Comparison of ENCODE assay signal across 33 cellular contexts in the genomic region with DNA sequence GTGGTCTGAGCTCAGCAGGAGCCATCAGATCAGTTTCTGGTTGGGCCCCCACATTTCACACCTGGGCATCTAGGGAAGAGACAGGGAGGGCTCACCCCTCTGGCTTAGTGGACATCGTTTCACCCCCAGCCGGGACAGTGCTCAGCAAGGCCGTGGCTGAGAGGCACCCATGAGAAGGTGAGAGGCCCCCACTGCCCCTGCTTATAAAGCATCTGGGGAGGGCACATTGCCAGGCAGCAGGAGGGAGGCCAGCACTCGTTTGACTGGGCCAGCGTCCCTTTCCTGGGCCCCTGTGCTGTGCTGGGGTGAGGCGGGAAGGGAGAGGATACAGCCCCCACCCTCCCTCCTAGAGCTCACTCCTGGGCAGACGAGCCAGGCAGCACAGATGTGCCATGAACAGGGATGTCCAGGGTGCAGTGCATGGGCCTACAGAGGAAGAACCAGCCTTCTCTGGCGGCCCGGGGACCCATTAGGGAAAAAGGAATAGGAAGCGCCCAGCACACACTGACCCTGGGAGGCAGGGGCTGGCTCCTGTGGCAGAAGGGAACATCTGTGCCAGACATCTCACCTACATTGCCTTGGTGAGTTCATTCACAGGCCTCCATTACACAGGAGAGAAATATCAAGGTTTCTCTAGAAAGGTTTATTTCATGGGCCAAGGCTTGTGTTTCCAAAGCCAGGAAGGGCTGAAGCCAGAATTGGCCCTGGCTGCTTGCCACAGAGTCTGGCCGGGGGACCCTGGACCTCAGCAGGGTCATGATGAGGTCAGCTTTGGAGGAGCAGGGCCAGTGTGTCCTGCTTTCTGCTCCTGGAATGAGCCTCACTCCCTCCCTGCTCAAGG. TPM values are rescaled to one million over a fixed set of nuclear protein-coding genes. Genes with fewer than 3 reads are reported as not detected.
DNase-seq lines count a peak whose midpoint lies in the region; ATAC-seq and TF ChIP-seq lines count a peak whose summit lies in the region.
"Had no signal": no experiment of that assay in that cellular context is flagged by ENCODE, and none has a peak within 500 bp of the region (broad histone marks: within the 10 kb centered on the region; RNA-seq: fewer than 3 reads in every experiment).

No MANE protein-coding gene starts in this region.

- intact Hi-C loops in Right ventricle myocardium inferior (cut with DNase I) = no loop called here
- intact Hi-C loops in left ventricle myocardium superior (cut with micrococcal nuclease) = no loop called here
- intact Hi-C loops in ovary (cut with DNase I) = no loop called here
- intact Hi-C loops in left lung (cut with DNase I) = no loop called here

- peak; percentile 38 for ATAC-seq in Right ventricle myocardium inferior
- peak; percentile 55 for ATAC-seq in left ventricle myocardium superior
- no peak for ATAC-seq in GM19023 (IDR thresholded peaks at IDR 0.05; ENCODE audit: unreplicated experiment)
- no peak for ATAC-seq in left lung
- ATAC-seq: stimulated activated memory B cell treated with anti-CD40 and anti-IgM and Interleukin-4, amounts not matched to agents 10 μg/mL and 1 μg/mL and 100 μg/mL, for 72 hours had no signal

- no peaks in the 10 kb centered on the region for H3K9me3 Mint-ChIP-seq in T-helper 2 cell treated with Interferon-gamma antibody and Interleukin-4, amounts not matched to agents 5 μg/mL and 100 μg/mL, for 36 hours
- H3K9me3 Mint-ChIP-seq: brain; CD4-positive, alpha-beta memory T cell; neural progenitor cell; stimulated activated memory B cell treated with anti-CD40 and anti-IgM and Interleukin-4, amounts not matched to agents 10 μg/mL and 1 μg/mL and 100 μg/mL, for 72 hours had no signal

- no peak for TF ChIP-seq POLR2A in ovary (IDR thresholded peaks at IDR 0.05)

- H3K27ac ChIP-seq in right atrium auricular region (peak overlapping the region in 1 of 2 donors; percentile 26), ovary (peak overlapping the region in 1 of 2 donors; percentile 7), left lung (no peak overlapping the region)
- H3K27ac ChIP-seq: neural progenitor cell, uterus had no signal

- peaks cover 0 to 22% of the 10 kb centered on the region in 2 donors for H3K4me1 ChIP-seq in right atrium auricular region
- H3K4me1 ChIP-seq in ovary (ENCODE audit: insufficient read depth) = peaks cover 2% of the 10 kb centered on the region
- peaks cover 1 to 3% of the 10 kb centered on the region in 2 donors for H3K4me1 ChIP-seq in left lung
- H3K4me1 ChIP-seq: neural progenitor cell, uterus had no signal

- no peak for TF ChIP-seq CTCF in right atrium auricular region (IDR thresholded peaks at IDR 0.05)
- no peak for TF ChIP-seq CTCF in ovary (IDR thresholded peaks at IDR 0.05)
- TF ChIP-seq CTCF in left lung (IDR thresholded peaks at IDR 0.05) = no peak

- H3K27me3 ChIP-seq in right atrium auricular region (no peaks in the 10 kb centered on the region), ovary (no peaks in the 10 kb centered on the region), left lung (no peaks in the 10 kb centered on the region)
- H3K27me3 ChIP-seq: dorsolateral prefrontal cortex, neural progenitor cell, uterus had no signal

- H3K4me1 Mint-ChIP-seq in T-helper 2 cell treated with Interferon-gamma antibody and Interleukin-4, amounts not matched to agents 5 μg/mL and 100 μg/mL, for 36 hours (ENCODE audit: low read depth) = peaks cover 18% of the 10 kb centered on the region
- H3K4me1 Mint-ChIP-seq: neural progenitor cell had no signal

- WGBS in ovary, 3 donors = 48 to 58% (median 52%) methylated on average over 10 to 11 of the region's 11 CpGs

- peaks cover 49% of the 10 kb centered on the region for H3K36me3 Mint-ChIP-seq in T-helper 2 cell treated with Interferon-gamma antibody and Interleukin-4, amounts not matched to agents 5 μg/mL and 100 μg/mL, for 36 hours (ENCODE audit: low read depth)

- no peak overlapping the region for H3K4me3 ChIP-seq in right atrium auricular region
- no peak overlapping the region for H3K4me3 ChIP-seq in ovary
- no peak overlapping the region for H3K4me3 ChIP-seq in left lung
- H3K4me3 ChIP-seq: dorsolateral prefrontal cortex, neural progenitor cell, uterus had no signal

- H3K4me3 Mint-ChIP-seq in T-helper 2 cell treated with Interferon-gamma antibody and Interleukin-4, amounts not matched to agents 5 μg/mL and 100 μg/mL, for 36 hours = no peak overlapping the region
- H3K4me3 Mint-ChIP-seq: brain; CD4-positive, alpha-beta memory T cell; stimulated activated memory B cell treated with anti-CD40 and anti-IgM and Interleukin-4, amounts not matched to agents 10 μg/mL and 1 μg/mL and 100 μg/mL, for 72 hours had no signal

- no peaks in the 10 kb centered on the region for H3K27me3 Mint-ChIP-seq in T-helper 2 cell treated with Interferon-gamma antibody and Interleukin-4, amounts not matched to agents 5 μg/mL and 100 μg/mL, for 36 hours (ENCODE audit: low read depth)
- H3K27me3 Mint-ChIP-seq: CD4-positive, alpha-beta memory T cell; stimulated activated memory B cell treated with anti-CD40 and anti-IgM and Interleukin-4, amounts not matched to agents 10 μg/mL and 1 μg/mL and 100 μg/mL, for 72 hours had no signal

- no peak for TF ChIP-seq EP300 in ovary (IDR thresholded peaks at IDR 0.05)

- H3K36me3 ChIP-seq in right atrium auricular region (peaks cover 53% of the 10 kb centered on the region), ovary (no peaks in the 10 kb centered on the region), left lung (peaks cover 5 to 96% of the 10 kb centered on the region in 2 donors)
- H3K36me3 ChIP-seq: neural progenitor cell, uterus had no signal

- H3K27ac Mint-ChIP-seq in T-helper 2 cell treated with Interferon-gamma antibody and Interleukin-4, amounts not matched to agents 5 μg/mL and 100 μg/mL, for 36 hours = no peak overlapping the region
- H3K27ac Mint-ChIP-seq: neural progenitor cell had no signal

- no peak for DNase-seq in Right ventricle myocardium inferior (ENCODE audit: missing footprints)
- DNase-seq in right atrium auricular region (ENCODE audit: low spot score) = no peak
- DNase-seq in left ventricle myocardium superior = peak; percentile 63
- peak in 3 of 5 donors; percentile 57 to 78 (median 69) for DNase-seq in ovary
- no peak for DNase-seq in T-helper 2 cell treated with Interferon-gamma antibody and Interleukin-4, amounts not matched to agents 5 μg/mL and 100 μg/mL, for 36 hours (ENCODE audit: low spot score)
- no peak for DNase-seq in NCI-H2081 (lab: John Stamatoyannopoulos, UW)
- DNase-seq in left lung = no peak
- DNase-seq: activated CD4-positive, alpha-beta T cell treated with anti-CD3 and anti-CD28 coated beads, Interleukin-2, amount 50 U/mL, for 48 hours; activated CD8-positive, alpha-beta memory T cell treated with anti-CD3 and anti-CD28 coated beads, Interleukin-2, amount 50 U/mL, for 4 hours; activated naive CD4-positive, alpha-beta T cell treated with anti-CD3 and anti-CD28 coated beads, Interleukin-2, amount 50 U/mL, for 16 hours; amniotic stem cell; CD4-positive, alpha-beta memory T cell; DMS 273 treated with DMSO at 0.1 percent for 48 hours; EL; mesendoderm; NCI-H1048; NCI-H1694; stimulated activated CD4-positive, alpha-beta T cell treated with anti-CD3 and anti-CD28 coated beads, Interleukin-15, amount 100 ng/mL, for 24 hours had no signal

- H3K9me3 ChIP-seq in right atrium auricular region = no peaks in the 10 kb centered on the region
- no peaks in the 10 kb centered on the region for H3K9me3 ChIP-seq in ovary
- H3K9me3 ChIP-seq in left lung = no peaks in the 10 kb centered on the region
- H3K9me3 ChIP-seq: uterus had no signal

RNA-seq across cellular contexts. Expression of a gene that starts 7.7 kb away (rescaled TPM):
- total RNA-seq in Right ventricle myocardium inferior (39.4 TPM), right atrium auricular region (10 to 100 TPM; 54.8 to 70.2 TPM), left ventricle myocardium superior (39.1 TPM), ovary (10 to 100 TPM; 28.4 to 81.7 (median 59.3) TPM), left lung (10 to 100 TPM; 72.1 to 73.9 TPM)
- 10 to 100 TPM; 38.9 to 42.6 TPM for polyA plus RNA-seq in ovary

RNA-seq across cellular contexts. Expression of a gene that starts 20.2 kb away (rescaled TPM):
- 38.8 TPM for total RNA-seq in Right ventricle myocardium inferior
- total RNA-seq in right atrium auricular region = 10 to 100 TPM; 56.8 to 61.7 TPM
- total RNA-seq in left ventricle myocardium superior = 38.8 TPM
- total RNA-seq in ovary = 10 to 100 TPM; 37.9 to 62.6 (median 43.7) TPM
- polyA plus RNA-seq in ovary = 10 to 100 TPM; 62.7 to 68.6 TPM
- total RNA-seq in left lung = 10 to 100 TPM; 57.1 to 62.3 TPM

RNA-seq across cellular contexts. Expression of a gene that starts 32.1 kb away (rescaled TPM):
- total RNA-seq in Right ventricle myocardium inferior = not detected
- not detected for total RNA-seq in right atrium auricular region
- not detected for total RNA-seq in left ventricle myocardium superior
- not detected for total RNA-seq in ovary
- not detected for polyA plus RNA-seq in ovary
- not detected for total RNA-seq in left lung
- total RNA-seq: CD4-positive, alpha-beta memory T cell; cerebellum; dorsolateral prefrontal cortex; frontal cortex; H4; HT1080; NCI-H460; RPMI7951; SK-MEL-5; T-helper 1 cell treated with Interleukin-12 subunit alpha and Interleukin-12 subunit beta and Interleukin-4 antibody, amounts not matched to agents 30 ng/mL and 1 ng/mL, for 36 hours; temporal lobe; uterus had no signal
- polyA plus RNA-seq: CD4-positive, alpha-beta memory T cell had no signal

Comparison
In these comparisons a context has a peak if more than half of its experiments do, and no peak if none do; other contexts are left out.
1. DNase-seq: peak in left ventricle myocardium superior (single experiment) and ovary (3 of 5); none in Right ventricle myocardium inferior (single experiment), right atrium auricular region (single experiment), T-helper 2 cell treated with Interferon-gamma antibody and Interleukin-4, amounts not matched to agents 5 μg/mL and 100 μg/mL, for 36 hours (single experiment), NCI-H2081 (0 of 2) and left lung (0 of 2).
2. ATAC-seq: peak in Right ventricle myocardium inferior (single experiment) and left ventricle myocardium superior (single experiment); none in GM19023 (single experiment) and left lung (single experiment).